Comparison of ENCODE assay signal across 8 cellular contexts in the genomic region with DNA sequence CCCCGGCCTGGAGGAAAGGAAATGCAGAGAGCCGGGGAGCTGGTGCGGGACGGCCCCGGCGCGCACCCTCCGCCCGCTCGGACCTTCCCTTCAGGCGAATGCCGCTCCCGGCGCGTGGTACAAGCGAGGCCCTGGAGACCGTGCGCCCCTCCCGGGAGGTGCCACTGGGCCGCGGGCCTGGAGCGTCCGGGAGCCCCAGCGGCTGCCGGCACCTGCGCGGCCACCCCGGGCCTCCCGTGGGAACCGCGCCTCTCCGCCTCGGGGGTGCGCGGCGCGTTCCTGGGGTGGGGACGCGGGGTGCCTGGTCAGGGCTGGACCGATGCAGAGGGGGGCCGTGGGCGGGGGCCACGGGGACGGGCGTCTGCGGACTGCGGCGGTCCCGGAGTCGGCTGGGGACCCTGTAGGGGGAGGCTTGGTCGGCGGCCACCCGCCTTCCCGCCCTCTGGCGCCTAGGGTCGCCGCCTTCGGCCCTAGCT. TPM values are rescaled to one million over a fixed set of nuclear protein-coding genes. Genes with fewer than 3 reads are reported as not detected.
A peak's percentile ranks its signal among the peaks of the same experiment; 100 is the strongest.
DNase-seq lines count a peak whose midpoint lies in the region; ATAC-seq and TF ChIP-seq lines count a peak whose summit lies in the region.
"Had no signal": no experiment of that assay in that cellular context is flagged by ENCODE, and none has a peak within 500 bp of the region (broad histone marks: within the 10 kb centered on the region; RNA-seq: fewer than 3 reads in every experiment).

No MANE protein-coding gene starts in this region.

- H3K27ac ChIP-seq in GM23338 (ENCODE audit: low read depth): no peak overlapping the region

- peak overlapping the region; percentile 80; the same call in 2 of the 3 replicates for H3K4me3 Mint-ChIP-seq in GM23338
- H3K4me3 Mint-ChIP-seq in activated CD8-positive, alpha-beta T cell treated with anti-CD3 and anti-CD28 coated beads, Interleukin-2, amount 10 ng/mL, durations not matched to agents 7 days and 5 days: no peak overlapping the region
- H3K4me3 Mint-ChIP-seq in stimulated activated naive B cell treated with anti-CD40 and anti-IgM and Interleukin-4, amounts not matched to agents 10 μg/mL and 1 μg/mL and 100 μg/mL, for 72 hours: peak overlapping the region; percentile 70 to 79

- H3K36me3 Mint-ChIP-seq in GM23338 (ENCODE audit: low read depth): peaks cover 2% of the 10 kb centered on the region; the same call in 1 of the 3 replicates
- no peaks in the 10 kb centered on the region for H3K36me3 Mint-ChIP-seq in activated CD8-positive, alpha-beta T cell treated with anti-CD3 and anti-CD28 coated beads, Interleukin-2, amount 10 ng/mL, durations not matched to agents 7 days and 5 days (ENCODE audit: low read depth)
- H3K36me3 Mint-ChIP-seq in stimulated activated naive B cell treated with anti-CD40 and anti-IgM and Interleukin-4, amounts not matched to agents 10 μg/mL and 1 μg/mL and 100 μg/mL, for 72 hours: peaks cover 0 to 4% of the 10 kb centered on the region in 2 donors

- H3K27me3 ChIP-seq in GM23338 (ENCODE audit: insufficient read depth): peaks cover 54% of the 10 kb centered on the region

- H3K27me3 Mint-ChIP-seq in GM23338 (ENCODE audit: insufficient read depth, low read depth, poor library complexity): peaks cover 38% of the 10 kb centered on the region
- H3K27me3 Mint-ChIP-seq in activated CD8-positive, alpha-beta T cell treated with anti-CD3 and anti-CD28 coated beads, Interleukin-2, amount 10 ng/mL, durations not matched to agents 7 days and 5 days (ENCODE audit: low read depth): peaks cover 71% of the 10 kb centered on the region
- peaks cover 71 to 84% of the 10 kb centered on the region in 2 donors for H3K27me3 Mint-ChIP-seq in stimulated activated naive B cell treated with anti-CD40 and anti-IgM and Interleukin-4, amounts not matched to agents 10 μg/mL and 1 μg/mL and 100 μg/mL, for 72 hours

- no peaks in the 10 kb centered on the region for H3K36me3 ChIP-seq in GM23338 (ENCODE audit: insufficient read depth)

- 0 out of 2 replicates have a peak, but pooled peaks cover 3% of the 10 kb centered on the region for H4K20me1 ChIP-seq in GM23338 (replicated peaks; ENCODE audit: insufficient read depth)

- H3K4me1 Mint-ChIP-seq in GM23338: peaks cover 65% of the 10 kb centered on the region
- H3K4me1 Mint-ChIP-seq in activated CD8-positive, alpha-beta T cell treated with anti-CD3 and anti-CD28 coated beads, Interleukin-2, amount 10 ng/mL, durations not matched to agents 7 days and 5 days (ENCODE audit: low read depth): peaks cover 13% of the 10 kb centered on the region
- peaks cover 48 to 70% of the 10 kb centered on the region in 2 donors for H3K4me1 Mint-ChIP-seq in stimulated activated naive B cell treated with anti-CD40 and anti-IgM and Interleukin-4, amounts not matched to agents 10 μg/mL and 1 μg/mL and 100 μg/mL, for 72 hours

- peak overlapping the region; percentile 94 for H2AFZ ChIP-seq in GM23338

- no peak overlapping the region for H3K27ac Mint-ChIP-seq in GM23338
- no peak overlapping the region for H3K27ac Mint-ChIP-seq in activated CD8-positive, alpha-beta T cell treated with anti-CD3 and anti-CD28 coated beads, Interleukin-2, amount 10 ng/mL, durations not matched to agents 7 days and 5 days
- H3K27ac Mint-ChIP-seq in stimulated activated naive B cell treated with anti-CD40 and anti-IgM and Interleukin-4, amounts not matched to agents 10 μg/mL and 1 μg/mL and 100 μg/mL, for 72 hours: no peak overlapping the region

- H3K79me2 ChIP-seq in GM23338 (replicated peaks; ENCODE audit: insufficient read depth): no peaks in the 10 kb centered on the region

- DNase-seq in GM23338 (ENCODE audit: low spot score): peak; percentile 68
- DNase-seq in activated CD8-positive, alpha-beta T cell treated with anti-CD3 and anti-CD28 coated beads, Interleukin-2, amount 10 ng/mL, durations not matched to agents 7 days and 5 days: no peak
- DNase-seq in stimulated activated naive B cell treated with anti-CD40 and anti-IgM and Interleukin-4, amounts not matched to agents 10 μg/mL and 1 μg/mL and 100 μg/mL, for 72 hours: no peak
- no peak for DNase-seq in AG08395 (ENCODE audit: low spot score)
- no peak for DNase-seq in NCI-H2171 treated with DMSO at 0.1 percent for 48 hours (lab: John Stamatoyannopoulos, UW)
- DNase-seq in NCI-H187 treated with DMSO at 0.1 percent for 48 hours (lab: John Stamatoyannopoulos, UW): no peak
- DNase-seq: activated CD4-positive, alpha-beta T cell treated with anti-CD3 and anti-CD28 coated beads for 4 hours had no signal

- peak overlapping the region; percentile 69 for H3K4me3 ChIP-seq in GM23338
- H3K4me3 ChIP-seq in iPS-11a (ENCODE audit: low read depth, low read length): peak overlapping the region; percentile 47

- H3K4me1 ChIP-seq in GM23338 (ENCODE audit: insufficient read depth): peaks cover 60% of the 10 kb centered on the region

- H3K4me2 ChIP-seq in GM23338: peak overlapping the region; percentile 96

- no peaks in the 10 kb centered on the region for H3K9me2 ChIP-seq in GM23338 (ENCODE audit: insufficient read depth)

- peaks cover 30% of the 10 kb centered on the region for H3F3A ChIP-seq in GM23338 (replicated peaks; ENCODE audit: low read depth)

- CTCF ChIA-PET in activated CD8-positive, alpha-beta T cell treated with anti-CD3 and anti-CD28 coated beads, Interleukin-2, amount 10 ng/mL, durations not matched to agents 7 days and 5 days (lab: Charles Lee): no interaction called here

- no peak for TF ChIP-seq CTCF in GM23338 (conservative IDR thresholded peaks at IDR 0.05; ENCODE audit: low read depth in 2 of 2)

- ATAC-seq in GM23338: peak; percentile 20
- ATAC-seq in activated CD8-positive, alpha-beta T cell treated with anti-CD3 and anti-CD28 coated beads, Interleukin-2, amount 10 ng/mL, durations not matched to agents 7 days and 5 days: peak; percentile 31
- ATAC-seq in stimulated activated naive B cell treated with anti-CD40 and anti-IgM and Interleukin-4, amounts not matched to agents 10 μg/mL and 1 μg/mL and 100 μg/mL, for 72 hours (replicated peaks): peak; percentile 15 to 22

- POLR2A ChIA-PET in activated CD8-positive, alpha-beta T cell treated with anti-CD3 and anti-CD28 coated beads, Interleukin-2, amount 10 ng/mL, durations not matched to agents 7 days and 5 days (lab: Charles Lee): no interaction called here

- no peaks in the 10 kb centered on the region; the same call in 2 of the 3 replicates for H3K9me3 Mint-ChIP-seq in GM23338
- no peaks in the 10 kb centered on the region for H3K9me3 Mint-ChIP-seq in activated CD8-positive, alpha-beta T cell treated with anti-CD3 and anti-CD28 coated beads, Interleukin-2, amount 10 ng/mL, durations not matched to agents 7 days and 5 days (ENCODE audit: insufficient read depth)
- no peaks in the 10 kb centered on the region for H3K9me3 Mint-ChIP-seq in stimulated activated naive B cell treated with anti-CD40 and anti-IgM and Interleukin-4, amounts not matched to agents 10 μg/mL and 1 μg/mL and 100 μg/mL, for 72 hours

TF ChIP-seq in GM23338, 12 proteins besides CTCF, POLR2A, EP300 and RAD21:
- TF ChIP-seq EZH2 (IDR thresholded peaks at IDR 0.05; ENCODE audit: low read depth, unreplicated experiment) (peak; percentile 3), ZNF331 (CRISPR knock-in tag; IDR thresholded peaks at IDR 0.05; ENCODE audit: low read depth) (no peak)

RNA-seq across cellular contexts. Expression of a gene that starts 0.5 kb away (rescaled TPM):
- total RNA-seq in GM23338 (2014; rRNA removed; shearing (Covaris generic)): 11.3 and 13.2 TPM in 2 replicates
- 2.4 and 2.8 TPM in 2 replicates for polyA plus RNA-seq in GM23338 (2016; fragmentation: Nextera tagmentation; extraction: Ambion mirVana)
- total RNA-seq in activated CD8-positive, alpha-beta T cell treated with anti-CD3 and anti-CD28 coated beads, Interleukin-2, amount 10 ng/mL, durations not matched to agents 7 days and 5 days: under 1 TPM; 0.29 to 0.45 TPM
